In the genomic region with DNA sequence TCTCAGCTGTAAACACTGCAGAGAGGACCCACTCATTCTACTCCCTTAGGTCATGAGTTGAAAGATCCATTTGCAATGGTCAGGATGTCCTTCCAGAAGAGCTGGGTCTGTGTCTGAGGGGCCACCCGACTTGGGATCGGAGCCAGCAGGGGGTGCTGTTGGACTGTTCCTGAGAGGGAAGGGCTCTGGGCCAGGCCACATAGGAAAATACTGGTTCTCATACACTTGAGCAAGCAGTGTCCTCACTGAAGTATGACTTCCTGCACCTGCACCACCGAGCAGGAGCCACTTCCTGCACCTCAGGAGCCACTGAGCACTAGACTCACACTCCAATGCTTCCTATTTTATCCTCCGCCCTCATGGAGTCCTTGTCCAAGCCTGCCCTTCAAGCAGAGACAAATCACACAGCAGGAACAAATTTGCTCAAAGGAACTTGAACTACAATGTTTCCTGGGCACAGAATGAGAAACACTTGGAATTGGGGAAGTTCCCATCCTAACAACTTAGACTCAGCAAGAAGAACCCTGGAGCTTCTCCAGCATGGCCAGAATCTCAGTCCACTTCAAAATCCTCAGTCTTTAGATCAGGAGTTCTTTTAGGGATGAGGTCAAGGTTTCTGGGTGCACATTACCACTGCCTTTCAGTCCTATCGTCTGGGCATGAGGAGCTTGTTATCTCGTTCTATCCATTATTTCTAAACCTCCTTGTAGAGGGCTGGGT, we compare ENCODE assay signal across 8 cellular contexts. TPM values are rescaled to one million over a fixed set of nuclear protein-coding genes. Genes with fewer than 3 reads are reported as not detected.
DNase-seq lines count a peak whose midpoint lies in the region; ATAC-seq and TF ChIP-seq lines count a peak whose summit lies in the region.

No MANE protein-coding gene starts in this region.

- peak overlapping the region; percentile 87 for H3K27ac Mint-ChIP-seq in activated CD4-positive, alpha-beta T cell treated with anti-CD3 and anti-CD28 coated beads, Interleukin-2, amount 10 ng/mL, durations not matched to agents 7 days and 5 days
- peak overlapping the region; percentile 54 for H3K27ac Mint-ChIP-seq in stimulated activated memory B cell treated with anti-CD40 and anti-IgM and Interleukin-4, amounts not matched to agents 10 μg/mL and 1 μg/mL and 100 μg/mL, for 72 hours

- H3K4me1 Mint-ChIP-seq in activated CD4-positive, alpha-beta T cell treated with anti-CD3 and anti-CD28 coated beads, Interleukin-2, amount 10 ng/mL, durations not matched to agents 7 days and 5 days: peaks cover 44% of the 10 kb centered on the region
- H3K4me1 Mint-ChIP-seq in stimulated activated memory B cell treated with anti-CD40 and anti-IgM and Interleukin-4, amounts not matched to agents 10 μg/mL and 1 μg/mL and 100 μg/mL, for 72 hours: peaks cover 48% of the 10 kb centered on the region

- H3K27me3 Mint-ChIP-seq in activated CD4-positive, alpha-beta T cell treated with anti-CD3 and anti-CD28 coated beads, Interleukin-2, amount 10 ng/mL, durations not matched to agents 7 days and 5 days: peaks cover 3% of the 10 kb centered on the region
- H3K27me3 Mint-ChIP-seq in stimulated activated memory B cell treated with anti-CD40 and anti-IgM and Interleukin-4, amounts not matched to agents 10 μg/mL and 1 μg/mL and 100 μg/mL, for 72 hours: no peaks in the 10 kb centered on the region

- no peaks in the 10 kb centered on the region for H3K36me3 ChIP-seq in BJ (ENCODE audit: control insufficient read depth, insufficient read depth, low read length)

- H3K36me3 Mint-ChIP-seq in activated CD4-positive, alpha-beta T cell treated with anti-CD3 and anti-CD28 coated beads, Interleukin-2, amount 10 ng/mL, durations not matched to agents 7 days and 5 days (ENCODE audit: low read depth): no peaks in the 10 kb centered on the region
- no peaks in the 10 kb centered on the region for H3K36me3 Mint-ChIP-seq in stimulated activated memory B cell treated with anti-CD40 and anti-IgM and Interleukin-4, amounts not matched to agents 10 μg/mL and 1 μg/mL and 100 μg/mL, for 72 hours

- H3K4me3 Mint-ChIP-seq in activated CD4-positive, alpha-beta T cell treated with anti-CD3 and anti-CD28 coated beads, Interleukin-2, amount 10 ng/mL, durations not matched to agents 7 days and 5 days: peak overlapping the region; percentile 9
- H3K4me3 Mint-ChIP-seq in stimulated activated memory B cell treated with anti-CD40 and anti-IgM and Interleukin-4, amounts not matched to agents 10 μg/mL and 1 μg/mL and 100 μg/mL, for 72 hours: peak overlapping the region; percentile 9

- H3K27me3 ChIP-seq in BJ (ENCODE audit: control insufficient read depth, insufficient read depth, low read length): 0 out of 2 replicates have a peak, but pooled peaks cover 8% of the 10 kb centered on the region

- POLR2A ChIA-PET in BJ (lab: Charles Lee): no interaction called here
- POLR2A ChIA-PET in activated CD4-positive, alpha-beta T cell treated with anti-CD3 and anti-CD28 coated beads, Interleukin-2, amount 10 ng/mL, durations not matched to agents 7 days and 5 days (lab: Charles Lee): no interaction called here

- CTCF ChIA-PET in BJ (lab: Yijun Ruan, JAX): interaction anchor here (0.6 to 2.4 kb wide), 14 partner anchors 9 to 724 kb away, joined by 3 to 11 read pairs (median 4); no protein-coding TSS in a partner anchor
- CTCF ChIA-PET in activated CD4-positive, alpha-beta T cell treated with anti-CD3 and anti-CD28 coated beads, Interleukin-2, amount 10 ng/mL, durations not matched to agents 7 days and 5 days (lab: Charles Lee): interaction anchor here (0.6 to 2.5 kb wide), 13 partner anchors 8 to 1706 kb away, joined by 3 to 26 read pairs (median 3); no protein-coding TSS in a partner anchor

- no peak for DNase-seq in BJ (ENCODE audit: low read depth)
- peak; percentile 82 for DNase-seq in NCI-H510A treated with DMSO at 0.1 percent for 48 hours (lab: John Stamatoyannopoulos, UW)
- DNase-seq in activated CD4-positive, alpha-beta T cell treated with anti-CD3 and anti-CD28 coated beads, Interleukin-2, amount 10 ng/mL, durations not matched to agents 7 days and 5 days: peak; percentile 88
- peak; percentile 63 for DNase-seq in effector CD8-positive, alpha-beta T cell (lab: John Stamatoyannopoulos, UW)
- DNase-seq in myocyte (ENCODE audit: low read depth): peak; percentile 80

- TF ChIP-seq CTCF in BJ (IDR thresholded peaks at IDR 0.05; ENCODE audit: insufficient read depth, low read depth, low read length): peak; percentile 79

- H3K9me3 Mint-ChIP-seq in activated CD4-positive, alpha-beta T cell treated with anti-CD3 and anti-CD28 coated beads, Interleukin-2, amount 10 ng/mL, durations not matched to agents 7 days and 5 days: no peaks in the 10 kb centered on the region
- no peaks in the 10 kb centered on the region for H3K9me3 Mint-ChIP-seq in stimulated activated memory B cell treated with anti-CD40 and anti-IgM and Interleukin-4, amounts not matched to agents 10 μg/mL and 1 μg/mL and 100 μg/mL, for 72 hours

- ATAC-seq in GM19025 (IDR thresholded peaks at IDR 0.05; ENCODE audit: low read depth, unreplicated experiment) (peak; percentile 63), HG03139 (IDR thresholded peaks at IDR 0.05; ENCODE audit: unreplicated experiment) (peak; percentile 78)
- peak; percentile 92 for ATAC-seq in stimulated activated memory B cell treated with anti-CD40 and anti-IgM and Interleukin-4, amounts not matched to agents 10 μg/mL and 1 μg/mL and 100 μg/mL, for 72 hours

- no peak overlapping the region for H3K4me3 ChIP-seq in BJ (ENCODE audit: low read depth, low read length)

RNA-seq across cellular contexts. Expression of gene VPREB1, which starts 36.6 kb away (rescaled TPM):
- not detected in 2 replicates for polyA plus RNA-seq in BJ (2011; rRNA removed)
- polyA minus RNA-seq in BJ (2011; rRNA and poly(A)+ RNA removed): not detected in 2 replicates
- total RNA-seq in activated CD4-positive, alpha-beta T cell treated with anti-CD3 and anti-CD28 coated beads, Interleukin-2, amount 10 ng/mL, durations not matched to agents 7 days and 5 days: not detected
- not detected in 2 replicates for total RNA-seq in myocyte
- not detected for polyA plus RNA-seq in myocyte (2012)
